ENCODE assay signal across 8 cellular contexts in genomic region chr10:74151879-74152722, GRCh38. TPM values are rescaled to one million over a fixed set of nuclear protein-coding genes. Genes with fewer than 3 reads are reported as not detected.
DNase-seq lines count a peak whose midpoint lies in the region; ATAC-seq, FAIRE-seq and TF ChIP-seq lines count a peak whose summit lies in the region.

No MANE protein-coding gene starts in this region.

- peaks cover 2 to 5% of the 10 kb centered on the region in 2 donors for H3K36me3 Mint-ChIP-seq in CD4-positive, alpha-beta memory T cell

- POLR2A ChIA-PET in CD4-positive, alpha-beta memory T cell (lab: Charles Lee; ENCODE audit: partially characterized antibody) = interaction anchor here (0.6 to 2.9 kb wide), 11 partner anchors 10 to 1083 kb away, joined by 3 to 46 read pairs (median 5); partner anchors contain the start of genes CHCHD1 and COMTD1
- POLR2A ChIA-PET in H1 (lab: Charles Lee; ENCODE audit: partially characterized antibody) = interaction anchor here (0.7 to 2.5 kb wide), 9 partner anchors 10 to 153 kb away, joined by 3 to 20 read pairs (median 4); no protein-coding TSS in a partner anchor

- CTCF ChIA-PET in CD4-positive, alpha-beta memory T cell (lab: Charles Lee; ENCODE audit: partially characterized antibody) = interaction anchor here (0.8 to 5.6 kb wide), 9 partner anchors 13 to 92 kb away, joined by 3 to 52 read pairs (median 5); no protein-coding TSS in a partner anchor
- CTCF ChIA-PET in H1 (lab: Charles Lee; ENCODE audit: partially characterized antibody) = interaction anchor here (0.6 to 1.6 kb wide), 7 partner anchors 16 to 1070 kb away, joined by 3 to 5 read pairs (median 3); no protein-coding TSS in a partner anchor

- no peak overlapping the region for H3K18ac ChIP-seq in H1 (ENCODE audit: extremely low read depth, low read length)

- peak overlapping the region; percentile 63 for H2AFZ ChIP-seq in KMS-11 (ENCODE audit: low read depth)
- H2AFZ ChIP-seq in H1 (ENCODE audit: low read length) = 0 out of 2 replicates have a peak overlapping the region, but pooled peaks have one; percentile 20
- H2AFZ ChIP-seq in neural cell (ENCODE audit: low read depth, low read length) = peak overlapping the region; percentile 93

- no peak overlapping the region for H3K4ac ChIP-seq in H1 (replicated peaks; ENCODE audit: insufficient read length, low read depth, low read length)

- intact Hi-C loops in CD4-positive, alpha-beta memory T cell (cut with micrococcal nuclease) = loop anchor here (1.0 to 5.0 kb wide), 7 partner anchors 24 to 1058 kb away; partner anchors contain the start of genes KAT6B, SAMD8 and VDAC2

- no peaks in the 10 kb centered on the region for H3K36me3 ChIP-seq in CD4-positive, alpha-beta memory T cell (ENCODE audit: insufficient read depth, low read length)
- H3K36me3 ChIP-seq in KMS-11 (ENCODE audit: insufficient read depth) (no peaks in the 10 kb centered on the region), H1 (ENCODE audit: control insufficient read depth in 2 of 4, insufficient read depth in 4 of 4, low read length in 3 of 4) (no peaks in the 10 kb centered on the region), neural cell (ENCODE audit: insufficient read depth, low read length) (no peaks in the 10 kb centered on the region)

- H3K23ac ChIP-seq in H1 (ENCODE audit: insufficient read length) = no peak overlapping the region

- H3K9me3 ChIP-seq in CD4-positive, alpha-beta memory T cell (ENCODE audit: control insufficient read depth in 1 of 2, low read length in 2 of 2) = no peaks in the 10 kb centered on the region
- H3K9me3 ChIP-seq in H1 (ENCODE audit: insufficient read depth in 2 of 2, low read depth in 1 of 2, low read length in 1 of 2) (no peaks in the 10 kb centered on the region), neural cell (ENCODE audit: low read length) (no peaks in the 10 kb centered on the region)

- H3K4me3 Mint-ChIP-seq in CD4-positive, alpha-beta memory T cell = peak overlapping the region in 1 of 8 donors; percentile 26

- TF ChIP-seq RAD21 in H1 (IDR thresholded peaks at IDR 0.05 in 1 of 2, conservative IDR thresholded peaks at IDR 0.05 in 1 of 2; ENCODE audit: low read depth in 2 of 2, low read length in 2 of 2) = no peak
- no peak for TF ChIP-seq RAD21 in neural cell (conservative IDR thresholded peaks at IDR 0.05)

- no peak overlapping the region for H2BK12ac ChIP-seq in H1 (ENCODE audit: low read depth, low read length)

- H3K9me2 ChIP-seq in neural cell (ENCODE audit: insufficient read depth, low read length) = no peaks in the 10 kb centered on the region

- peak overlapping the region; percentile 84 for H3K27ac ChIP-seq in CD4-positive, alpha-beta memory T cell (ENCODE audit: low read depth, low read length)
- H3K27ac ChIP-seq in KMS-11 (peak overlapping the region; percentile 74; the same call in 1 of the 2 replicates), H1 (ENCODE audit: low read depth, low read length) (peak overlapping the region; percentile 92), neural cell (ENCODE audit: low read length) (peak overlapping the region; percentile 96)

- peaks cover 2% of the 10 kb centered on the region for H3K79me1 ChIP-seq in H1 (ENCODE audit: low read depth, low read length)

- H3K27ac Mint-ChIP-seq in CD4-positive, alpha-beta memory T cell = peak overlapping the region in 6 of 7 donors; percentile 58 to 89 (median 80)

- no peak for TF ChIP-seq CTCF in KMS-11 (conservative IDR thresholded peaks at IDR 0.05; ENCODE audit: low read depth, low read length)
- no peak for TF ChIP-seq CTCF in H1 (IDR thresholded peaks at IDR 0.05; ENCODE audit: control extremely low read depth in 1 of 3, insufficient read depth in 1 of 3, low read depth in 1 of 3, low read length in 3 of 3)
- no peak for TF ChIP-seq CTCF in neural cell (IDR thresholded peaks at IDR 0.05; ENCODE audit: poor library complexity, severe bottlenecking)
- TF ChIP-seq CTCF in GM13977 (IDR thresholded peaks at IDR 0.05; ENCODE audit: extremely low read depth, insufficient read depth, missing control alignments) = no peak

- H3K4me1 Mint-ChIP-seq in CD4-positive, alpha-beta memory T cell = peaks cover 19 to 41% (median 33%) of the 10 kb centered on the region in 4 donors

- peaks cover 12% of the 10 kb centered on the region for H3K23me2 ChIP-seq in H1 (ENCODE audit: low read depth, low read length)

- no peak overlapping the region for H2BK120ac ChIP-seq in H1 (replicated peaks; ENCODE audit: low read depth, low read length)

- H3F3A ChIP-seq in neural cell (ENCODE audit: insufficient read depth, low read length, poor library complexity, severe bottlenecking) = no peaks in the 10 kb centered on the region

- H3K4me2 ChIP-seq in KMS-11 = peak overlapping the region; percentile 91
- H3K4me2 ChIP-seq in H1 (ENCODE audit: insufficient read depth in 1 of 2, low read depth in 2 of 2, low read length in 2 of 2) = peak overlapping the region; percentile 72 to 75
- H3K4me2 ChIP-seq in neural cell (ENCODE audit: low read length) = peak overlapping the region; percentile 47

- H2AK5ac ChIP-seq in H1 (ENCODE audit: low read depth, low read length) = no peak overlapping the region

- H3K27me3 ChIP-seq in CD4-positive, alpha-beta memory T cell (ENCODE audit: insufficient read depth, low read length) = no peaks in the 10 kb centered on the region
- H3K27me3 ChIP-seq in KMS-11 (ENCODE audit: insufficient read depth, low read depth) (no peaks in the 10 kb centered on the region), H1 (replicated peaks in 1 of 4; ENCODE audit: control insufficient read depth in 3 of 4, extremely low read depth in 1 of 4, insufficient read depth in 3 of 4, low read length in 3 of 4) (no peaks in the 10 kb centered on the region), neural cell (ENCODE audit: insufficient read depth, low read depth, low read length) (no peaks in the 10 kb centered on the region)

- no peak overlapping the region for H2BK20ac ChIP-seq in H1 (ENCODE audit: low read length)

- no peak for FAIRE-seq in H1 (lab: Jason Lieb, UNC)
- FAIRE-seq in RCC 7860 (lab: Jason Lieb, UNC) = no peak

- WGBS in H1 (ENCODE audit: extremely low coverage in 1 of 2, insufficient coverage in 1 of 2, insufficient read length in 1 of 2, insufficient replicate concordance in 2 of 2, low coverage in 1 of 2, low lambda C conversion rate in 2 of 2, missing lambda C conversion rate in 1 of 2), 2 experiments = 24% methylated on average over 5 of the region's 5 CpGs; no CpG with 5 or more reads in 1 of the 2 experiments

- peak overlapping the region; percentile 96; the same call in 1 of the 2 replicates for H2BK5ac ChIP-seq in H1 (ENCODE audit: low read depth, low read length)

- no peak overlapping the region for H4K5ac ChIP-seq in H1 (ENCODE audit: insufficient read length, low read depth, low read length)

- peak overlapping the region; percentile 91 to 95 for H3K4me3 ChIP-seq in CD4-positive, alpha-beta memory T cell (ENCODE audit: low read length in 2 of 2)
- H3K4me3 ChIP-seq in KMS-11 (IDR thresholded peaks at IDR 0.05; ENCODE audit: insufficient read depth, low read depth, low read length) (peak overlapping the region; percentile 25), H1 (ENCODE audit: extremely low read depth in 1 of 4, insufficient read depth in 2 of 4, low read depth in 3 of 4, low read length in 4 of 4) (peak overlapping the region; percentile 79 to 98 (median 94)), neural cell (ENCODE audit: low read length) (peak overlapping the region; percentile 91)

- no peak overlapping the region; the same call in 1 of the 2 replicates for H4K8ac ChIP-seq in H1 (ENCODE audit: extremely low read depth, insufficient read depth, low read length)

- H3K27me3 Mint-ChIP-seq in CD4-positive, alpha-beta memory T cell = no peaks in the 10 kb centered on the region

- peaks cover 35% of the 10 kb centered on the region for H3K4me1 ChIP-seq in CD4-positive, alpha-beta memory T cell (ENCODE audit: insufficient read depth, low read length)
- H3K4me1 ChIP-seq in KMS-11 (ENCODE audit: low read depth, poor library complexity, severe bottlenecking) (peaks cover 40% of the 10 kb centered on the region), H1 (replicated peaks in 1 of 4; ENCODE audit: control insufficient read depth in 3 of 4, insufficient read depth in 4 of 4, low read length in 3 of 4) (peaks cover 0 to 2% (median under 1%) of the 10 kb centered on the region in 4 experiments; a peak in 3 of 7 replicates)

- H4K20me1 ChIP-seq in KMS-11 (ENCODE audit: insufficient read depth) = 0 out of 2 replicates have a peak, but pooled peaks cover 6% of the 10 kb centered on the region
- peaks cover 0 to 4% of the 10 kb centered on the region in 2 experiments for H4K20me1 ChIP-seq in H1 (replicated peaks in 1 of 2; ENCODE audit: control insufficient read depth in 1 of 2, insufficient read depth in 2 of 2, low read length in 2 of 2)
- no peaks in the 10 kb centered on the region for H4K20me1 ChIP-seq in neural cell (ENCODE audit: insufficient read depth)

- H2BK15ac ChIP-seq in H1 (ENCODE audit: low read length) = no peak overlapping the region

- no peak for TF ChIP-seq EP300 in H1 (IDR thresholded peaks at IDR 0.05; ENCODE audit: borderline replicate concordance in 1 of 2, low read depth in 2 of 2, low read length in 2 of 2)
- TF ChIP-seq EP300 in neural cell (conservative IDR thresholded peaks at IDR 0.05; ENCODE audit: poor library complexity, severe bottlenecking) = no peak

- DNase-seq in CD4-positive, alpha-beta memory T cell = no peak
- DNase-seq in H1 (ENCODE audit: low read depth in 1 of 2, low spot score in 2 of 2) (no peak), GM13977 (ENCODE audit: low spot score) (no peak), NCI-H82 (lab: John Stamatoyannopoulos, UW) (no peak), RCC 7860 (ENCODE audit: low spot score) (no peak)

- TF ChIP-seq POLR2A in H1 (IDR thresholded peaks at IDR 0.05; ENCODE audit: control extremely low read depth in 1 of 2, low read depth in 2 of 2, low read length in 2 of 2) = no peak

- no peak overlapping the region for H4K91ac ChIP-seq in H1 (replicated peaks; ENCODE audit: insufficient read length, low read length)

- no peak overlapping the region for H3K14ac ChIP-seq in H1 (ENCODE audit: insufficient read length)

- H3K56ac ChIP-seq in H1 (replicated peaks; ENCODE audit: insufficient read length, low read depth, low read length) = peak overlapping the region; percentile 49

- no peaks in the 10 kb centered on the region for H3K9me3 Mint-ChIP-seq in CD4-positive, alpha-beta memory T cell

- H3K79me2 ChIP-seq in KMS-11 (ENCODE audit: insufficient read depth, low read depth) (peaks cover 76% of the 10 kb centered on the region), H1 (ENCODE audit: control insufficient read depth in 1 of 2, insufficient read depth in 2 of 2, low read length in 2 of 2) (peaks cover 3 to 74% of the 10 kb centered on the region in 2 experiments; a peak in 3 of 4 replicates), neural cell (replicated peaks; ENCODE audit: insufficient read depth, low read length) (peaks cover 49% of the 10 kb centered on the region)

- H3K9ac ChIP-seq in KMS-11 = peak overlapping the region; percentile 82
- H3K9ac ChIP-seq in H1 (replicated peaks in 1 of 4; ENCODE audit: extremely low read depth in 1 of 4, low read depth in 3 of 4, low read length in 3 of 4) = peak overlapping the region; percentile 83 to 94 (median 88)
- peak overlapping the region; percentile 89 for H3K9ac ChIP-seq in neural cell (ENCODE audit: low read length)

- no peak for ATAC-seq in HG03378 (IDR thresholded peaks at IDR 0.05; ENCODE audit: unreplicated experiment)

- in situ Hi-C loops in GM13977 (cut with MboI; ENCODE audit: low pct_unique_long_range_greater_than_20kb, low sequenced_read_pairs, unreplicated experiment) = loop anchor here (5.0 kb wide), 1 partner anchor 80 kb away; no protein-coding TSS in a partner anchor

RNA-seq across cellular contexts. Expression of gene ADK, which starts 1.1 kb away (rescaled TPM):
- total RNA-seq in CD4-positive, alpha-beta memory T cell = 10 to 100 TPM; 33.7 to 38.5 TPM
- 10 to 100 TPM; 63.5 to 66.6 TPM for polyA plus RNA-seq in CD4-positive, alpha-beta memory T cell
- total RNA-seq in H1 (2021; fragmentation: NEBNext Ultra II Directional; extraction: Animal tissue kit (Norgen Biotek cat#: 25700)) = 39.8 and 42.4 TPM in 2 replicates
- 6.7 and 12.3 TPM in 2 replicates for polyA plus RNA-seq in H1 (2011; rRNA removed)
- 16.1 TPM for polyA plus RNA-seq in H1 (2011; cell fraction: cytosol; rRNA removed)
- 6.3 TPM for polyA plus RNA-seq in H1 (2011; cell fraction: nucleus; rRNA removed)
- polyA plus RNA-seq in H1 (2012, experiment 1 of 2) = 21.7 to 24.9 TPM (median 23.2 TPM) in 4 replicates
- polyA plus RNA-seq in H1 (2012, experiment 2 of 2) = 3.2 TPM
- polyA plus RNA-seq in H1 (2013, experiment 1 of 2) = 24.0 TPM
- polyA plus RNA-seq in H1 (2013, experiment 2 of 2) = 25.5 TPM
- 12.9 and 17.9 TPM in 2 replicates for polyA minus RNA-seq in H1 (2011; rRNA and poly(A)+ RNA removed)
- polyA minus RNA-seq in H1 (2011; cell fraction: cytosol; rRNA and poly(A)+ RNA removed) = 14.6 TPM
- polyA minus RNA-seq in H1 (2011; cell fraction: nucleus; rRNA and poly(A)+ RNA removed) = 30.2 TPM
- 15.3 and 19.5 TPM in 2 replicates for polyA plus RNA-seq in neural cell
- 35.8 and 37.6 TPM in 2 replicates for polyA minus RNA-seq in neural cell

RNA-seq across cellular contexts. Expression of gene AP3M1, which starts 1.5 kb away (rescaled TPM):
- total RNA-seq in CD4-positive, alpha-beta memory T cell = 10 to 100 TPM; 38.6 to 38.8 TPM
- polyA plus RNA-seq in CD4-positive, alpha-beta memory T cell = 10 to 100 TPM; 28.7 to 37.7 TPM
- total RNA-seq in H1 (2021; fragmentation: NEBNext Ultra II Directional; extraction: Animal tissue kit (Norgen Biotek cat#: 25700)) = 38.9 and 41.5 TPM in 2 replicates
- polyA plus RNA-seq in H1 (2011; rRNA removed) = 15.3 and 23.9 TPM in 2 replicates
- polyA plus RNA-seq in H1 (2011; cell fraction: cytosol; rRNA removed) = 28.4 TPM
- 11.6 TPM for polyA plus RNA-seq in H1 (2011; cell fraction: nucleus; rRNA removed)
- polyA plus RNA-seq in H1 (2012, experiment 1 of 2) = 21.7 to 40.7 TPM (median 27.8 TPM) in 4 replicates
- 2.5 TPM for polyA plus RNA-seq in H1 (2012, experiment 2 of 2)
- 23.0 TPM for polyA plus RNA-seq in H1 (2013, experiment 1 of 2)
- 23.0 TPM for polyA plus RNA-seq in H1 (2013, experiment 2 of 2)
- 41.5 and 54.9 TPM in 2 replicates for polyA minus RNA-seq in H1 (2011; rRNA and poly(A)+ RNA removed)
- polyA minus RNA-seq in H1 (2011; cell fraction: cytosol; rRNA and poly(A)+ RNA removed) = 27.5 TPM
- 32.2 TPM for polyA minus RNA-seq in H1 (2011; cell fraction: nucleus; rRNA and poly(A)+ RNA removed)
- polyA plus RNA-seq in neural cell = 26.7 and 28.1 TPM in 2 replicates
- 61.6 and 65.5 TPM in 2 replicates for polyA minus RNA-seq in neural cell

Comparison
In these comparisons a context has a peak if more than half of its experiments do, and no peak if none do; other contexts are left out.
1. H3K4me3 ChIP-seq: peak in every context shown above with its lines; median percentile 94 in H1; 93 in CD4-positive, alpha-beta memory T cell; 91 in neural cell; 25 in KMS-11.
2. H2AFZ ChIP-seq: peak in every context shown above with its lines; median percentile 93 in neural cell; 63 in KMS-11; 20 in H1.